Comparison of ENCODE assay signal across 8 cellular contexts in genomic region chr9:91423785-91424402, GRCh38. TPM values are rescaled to one million over a fixed set of nuclear protein-coding genes. Genes with fewer than 3 reads are reported as not detected.
DNase-seq lines count a peak whose midpoint lies in the region; ATAC-seq and TF ChIP-seq lines count a peak whose summit lies in the region.

TSS of gene NFIL3 (minus strand) at chr9:91423832. CDS start at chr9:91410734, 13,098 bp downstream.

- H3K4me2 ChIP-seq in OCI-LY3 (ENCODE audit: low read length), result peak within 1 kb of the TSS; percentile 95

- H3K79me2 ChIP-seq in OCI-LY3 (ENCODE audit: low read length), result no peaks in the 10 kb centered on the region

- no peak within 1 kb of the TSS for H3K27ac ChIP-seq in OCI-LY3 (ENCODE audit: low read length)
- peak within 1 kb of the TSS; percentile 92 for H3K27ac ChIP-seq in epithelial cell of prostate

- H3K9me3 ChIP-seq in OCI-LY3 (ENCODE audit: insufficient read depth, low read length) (no peaks in the 10 kb centered on the region), mucosa of descending colon (no peaks in the 10 kb centered on the region)

- TF ChIP-seq CTCF in OCI-LY3 (IDR thresholded peaks at IDR 0.05; ENCODE audit: low read depth, low read length) (no peak), mucosa of descending colon (IDR thresholded peaks at IDR 0.05) (no peak)

- peaks cover 26% of the 10 kb centered on the region for H4K20me1 ChIP-seq in OCI-LY3 (ENCODE audit: insufficient read depth, low read length)

- H3K36me3 ChIP-seq in OCI-LY3 (replicated peaks; ENCODE audit: low read depth, low read length) (no peaks in the 10 kb centered on the region), mucosa of descending colon (ENCODE audit: low read depth) (no peaks in the 10 kb centered on the region)

- peaks cover 23% of the 10 kb centered on the region for H3K4me1 ChIP-seq in OCI-LY3 (ENCODE audit: low read length)
- H3K4me1 ChIP-seq in mucosa of descending colon (ENCODE audit: low read depth), result peaks cover 27% of the 10 kb centered on the region

- H2AFZ ChIP-seq in OCI-LY3 (ENCODE audit: low read depth, low read length), result peak within 1 kb of the TSS; percentile 89

- DNase-seq in CD1c-positive myeloid dendritic cell (ENCODE audit: extremely low spot score) (peak; percentile 94), activated T-cell treated with anti-CD3 and anti-CD28 coated beads for 48 hours (ENCODE audit: low read depth) (peak; percentile 79), epithelial cell of prostate (ENCODE audit: low read depth, low spot score) (peak; percentile 31), mucosa of descending colon (peak; percentile 83 to 89 (median 87))
- DNase-seq in stimulated activated CD8-positive, alpha-beta memory T cell treated with anti-CD3 and anti-CD28 coated beads, Interleukin-4, amount 100 ng/mL, for 24 hours (ENCODE audit: low read depth), result peak; percentile 60

- H3K9ac ChIP-seq in OCI-LY3 (ENCODE audit: low read length), result peak within 1 kb of the TSS; percentile 74

- H3K27me3 ChIP-seq in OCI-LY3 (ENCODE audit: low read depth, low read length), result peaks cover 54% of the 10 kb centered on the region

- intact Hi-C loops in mucosa of descending colon (cut with DNase I, micrococcal nuclease), result loop anchor here (10.0 kb wide), 3 partner anchors 229 to 509 kb away; no protein-coding TSS in a partner anchor

- peak; percentile 64 for ATAC-seq in GM19452 (IDR thresholded peaks at IDR 0.05; ENCODE audit: unreplicated experiment)
- ATAC-seq in HG03571 (IDR thresholded peaks at IDR 0.05; ENCODE audit: unreplicated experiment), result peak; percentile 80
- ATAC-seq in mucosa of descending colon, result peak; percentile 91

- H3K4me3 ChIP-seq in OCI-LY3 (ENCODE audit: low read length), result peak within 1 kb of the TSS; percentile 99
- peak within 1 kb of the TSS; percentile 48 for H3K4me3 ChIP-seq in mucosa of descending colon

RNA-seq across cellular contexts. Expression of gene NFIL3, which starts in this region (rescaled TPM):
- total RNA-seq in mucosa of descending colon, result 10 to 100 TPM; 17.7 to 41.9 (median 20.6) TPM

Comparison
In these comparisons a context has a peak if more than half of its experiments do, and no peak if none do; other contexts are left out.
1. DNase-seq: peak in every context shown above with its lines; median percentile 94 in CD1c-positive myeloid dendritic cell; 87 in mucosa of descending colon; 79 in activated T-cell treated with anti-CD3 and anti-CD28 coated beads for 48 hours; 60 in stimulated activated CD8-positive, alpha-beta memory T cell treated with anti-CD3 and anti-CD28 coated beads, Interleukin-4, amount 100 ng/mL, for 24 hours; 31 in epithelial cell of prostate.